Comparison of ENCODE assay signal across 17 cellular contexts in the genomic region with DNA sequence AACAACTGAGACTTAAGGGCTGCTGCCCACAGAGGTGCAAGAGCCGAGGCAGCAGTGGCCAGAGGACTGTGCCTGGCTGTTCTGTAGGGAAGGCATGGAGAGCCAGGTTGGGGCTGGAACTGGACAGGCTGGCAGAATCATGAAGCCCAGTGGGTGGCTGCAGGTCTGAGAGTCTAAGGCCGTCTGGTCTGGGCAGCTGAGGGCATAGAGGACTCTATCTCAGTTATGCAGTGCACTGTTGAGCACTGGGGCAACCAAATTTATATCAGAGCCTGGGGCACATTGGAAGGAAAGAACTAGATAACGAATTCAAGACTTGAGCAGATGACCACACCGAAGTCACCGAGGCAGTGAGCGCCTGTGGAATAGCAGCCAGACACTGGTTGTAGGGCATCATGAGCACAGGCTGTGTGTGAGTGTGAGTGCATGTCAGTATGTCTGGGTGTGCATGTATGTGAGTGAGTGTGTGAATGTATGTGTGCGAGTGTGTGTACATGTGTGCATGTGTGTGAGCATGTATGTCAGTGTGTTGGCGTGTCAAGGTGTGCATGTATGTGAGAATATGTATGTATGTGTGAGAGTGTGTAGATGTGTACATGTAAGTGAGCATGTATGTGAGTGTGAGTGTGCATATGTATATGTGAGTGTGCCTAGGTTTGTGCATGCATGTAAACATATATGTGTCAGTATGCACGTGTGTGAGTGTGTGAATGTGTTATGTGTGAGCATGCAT. TPM values are rescaled to one million over a fixed set of nuclear protein-coding genes. Genes with fewer than 3 reads are reported as not detected.
A peak's percentile ranks its signal among the peaks of the same experiment; 100 is the strongest.
DNase-seq lines count a peak whose midpoint lies in the region; ATAC-seq and TF ChIP-seq lines count a peak whose summit lies in the region.
"Had no signal": no experiment of that assay in that cellular context is flagged by ENCODE, and none has a peak within 500 bp of the region (broad histone marks: within the 10 kb centered on the region; RNA-seq: fewer than 3 reads in every experiment).

No MANE protein-coding gene starts in this region.

- 83 to 95% (median 88%) methylated on average over 9 of the region's 9 CpGs for WGBS in spleen, 5 donors

- peak overlapping the region in 6 of 8 donors; percentile 28 to 70 (median 55) for H3K27ac ChIP-seq in spleen
- H3K27ac ChIP-seq: 22Rv1, RWPE1 had no signal

- H3K4me1 Mint-ChIP-seq in activated CD8-positive, alpha-beta memory T cell treated with anti-CD3 and anti-CD28 coated beads, Interleukin-2, amount 10 ng/mL, durations not matched to agents 7 days and 5 days = peaks cover 38% of the 10 kb centered on the region
- peaks cover 36% of the 10 kb centered on the region for H3K4me1 Mint-ChIP-seq in activated T-helper 1 cell treated with anti-CD3 and anti-CD28 coated beads, Interleukin-12 subunit alpha, Interleukin-12 subunit beta, Interleukin-2, Interleukin-4 antibody, amounts not matched to agents 30 ng/mL and 10 ng/mL and 1 ng/mL, durations not matched to agents 14 hours and 24 hours and 36 hours (ENCODE audit: low read depth)
- peaks cover 8% of the 10 kb centered on the region for H3K4me1 Mint-ChIP-seq in CD14-positive monocyte

- peaks cover 0 to 40% (median 13%) of the 10 kb centered on the region in 6 donors for H3K4me1 ChIP-seq in spleen
- H3K4me1 ChIP-seq: HAP-1 had no signal

- H3K36me3 ChIP-seq in spleen = no peaks in the 10 kb centered on the region
- H3K36me3 ChIP-seq: HAP-1, heart left ventricle had no signal

- H3K9me3 ChIP-seq in spleen = no peaks in the 10 kb centered on the region
- H3K9me3 ChIP-seq: HAP-1, heart left ventricle had no signal

- DNase-seq in activated CD8-positive, alpha-beta memory T cell treated with anti-CD3 and anti-CD28 coated beads, Interleukin-2, amount 10 ng/mL, durations not matched to agents 7 days and 5 days = no peak
- no peak for DNase-seq in activated CD8-positive, alpha-beta memory T cell treated with anti-CD3 and anti-CD28 coated beads, Interleukin-2, amount 50 U/mL, for 48 hours
- DNase-seq in HUDEP-2 (lab: John Stamatoyannopoulos, UW; ENCODE audit: unreplicated experiment in 76 of 76) (peak in 63 of 76 experiments; percentile 7 to 72 (median 41)), spleen (no peak), midbrain (lab: John Stamatoyannopoulos, UW) (no peak), CD14-positive monocyte (ENCODE audit: low spot score) (no peak)
- no peak for DNase-seq in activated T-helper 1 cell treated with anti-CD3 and anti-CD28 coated beads, Interleukin-12 subunit alpha, Interleukin-12 subunit beta, Interleukin-2, Interleukin-4 antibody, amounts not matched to agents 30 ng/mL and 10 ng/mL and 1 ng/mL, durations not matched to agents 14 hours and 24 hours and 36 hours (ENCODE audit: low spot score)
- DNase-seq: cortex of kidney, NCI-H1048, NCI-H2107, NCI-H510A treated with DMSO at 0.1 percent for 48 hours had no signal

- TF ChIP-seq POLR2A in spleen (IDR thresholded peaks at IDR 0.05) = no peak

- peak; percentile 9 for ATAC-seq in activated CD8-positive, alpha-beta memory T cell treated with anti-CD3 and anti-CD28 coated beads, Interleukin-2, amount 10 ng/mL, durations not matched to agents 7 days and 5 days
- no peak for ATAC-seq in HG02571 (IDR thresholded peaks at IDR 0.05; ENCODE audit: unreplicated experiment)

- H3K4me3 ChIP-seq in spleen = no peak overlapping the region
- H3K4me3 ChIP-seq: HAP-1, heart left ventricle had no signal

- H3K27me3 ChIP-seq in spleen (replicated peaks in 1 of 7) = no peaks in the 10 kb centered on the region

- no peak for TF ChIP-seq CTCF in spleen (IDR thresholded peaks at IDR 0.05 in 8 of 11, conservative IDR thresholded peaks at IDR 0.05 in 3 of 11)
- TF ChIP-seq CTCF in CD14-positive monocyte (IDR thresholded peaks at IDR 0.05) = no peak

- CTCF ChIA-PET in activated CD8-positive, alpha-beta memory T cell treated with anti-CD3 and anti-CD28 coated beads, Interleukin-2, amount 10 ng/mL, durations not matched to agents 7 days and 5 days (lab: Charles Lee) = interaction anchor here (1.0 to 3.2 kb wide), 7 partner anchors 8 to 204 kb away, joined by 3 to 21 read pairs (median 3); a partner anchor contains a TSS

- peaks cover 19% of the 10 kb centered on the region for H3K36me3 Mint-ChIP-seq in activated CD8-positive, alpha-beta memory T cell treated with anti-CD3 and anti-CD28 coated beads, Interleukin-2, amount 10 ng/mL, durations not matched to agents 7 days and 5 days
- H3K36me3 Mint-ChIP-seq in activated T-helper 1 cell treated with anti-CD3 and anti-CD28 coated beads, Interleukin-12 subunit alpha, Interleukin-12 subunit beta, Interleukin-2, Interleukin-4 antibody, amounts not matched to agents 30 ng/mL and 10 ng/mL and 1 ng/mL, durations not matched to agents 14 hours and 24 hours and 36 hours (ENCODE audit: low read depth) = peaks cover 11% of the 10 kb centered on the region
- H3K36me3 Mint-ChIP-seq in CD14-positive monocyte = no peaks in the 10 kb centered on the region
- H3K36me3 Mint-ChIP-seq: brain had no signal

- intact Hi-C loops in activated T-helper 1 cell treated with anti-CD3 and anti-CD28 coated beads, Interleukin-12 subunit alpha, Interleukin-12 subunit beta, Interleukin-2, Interleukin-4 antibody, amounts not matched to agents 30 ng/mL and 10 ng/mL and 1 ng/mL, durations not matched to agents 14 hours and 24 hours and 36 hours (cut with micrococcal nuclease) = loop anchor here (1.0 kb wide), 1 partner anchor 7 kb away; no protein-coding TSS in a partner anchor
- intact Hi-C loops in spleen (cut with DNase I; ENCODE audit: low total_unique reads) = no loop called here
- intact Hi-C loops in CD14-positive monocyte (cut with micrococcal nuclease) = no loop called here

- no peak overlapping the region for H3K27ac Mint-ChIP-seq in activated CD8-positive, alpha-beta memory T cell treated with anti-CD3 and anti-CD28 coated beads, Interleukin-2, amount 10 ng/mL, durations not matched to agents 7 days and 5 days
- H3K27ac Mint-ChIP-seq in activated T-helper 1 cell treated with anti-CD3 and anti-CD28 coated beads, Interleukin-12 subunit alpha, Interleukin-12 subunit beta, Interleukin-2, Interleukin-4 antibody, amounts not matched to agents 30 ng/mL and 10 ng/mL and 1 ng/mL, durations not matched to agents 14 hours and 24 hours and 36 hours = no peak overlapping the region
- peak overlapping the region in 1 of 7 donors; percentile 8 for H3K27ac Mint-ChIP-seq in CD14-positive monocyte

- H3K4me3 Mint-ChIP-seq in activated CD8-positive, alpha-beta memory T cell treated with anti-CD3 and anti-CD28 coated beads, Interleukin-2, amount 10 ng/mL, durations not matched to agents 7 days and 5 days = no peak overlapping the region
- peak overlapping the region; percentile 29 for H3K4me3 Mint-ChIP-seq in activated T-helper 1 cell treated with anti-CD3 and anti-CD28 coated beads, Interleukin-12 subunit alpha, Interleukin-12 subunit beta, Interleukin-2, Interleukin-4 antibody, amounts not matched to agents 30 ng/mL and 10 ng/mL and 1 ng/mL, durations not matched to agents 14 hours and 24 hours and 36 hours
- H3K4me3 Mint-ChIP-seq in CD14-positive monocyte = no peak overlapping the region
- H3K4me3 Mint-ChIP-seq: brain had no signal

- H3K27me3 Mint-ChIP-seq in activated CD8-positive, alpha-beta memory T cell treated with anti-CD3 and anti-CD28 coated beads, Interleukin-2, amount 10 ng/mL, durations not matched to agents 7 days and 5 days = no peaks in the 10 kb centered on the region
- peaks cover 2% of the 10 kb centered on the region for H3K27me3 Mint-ChIP-seq in activated T-helper 1 cell treated with anti-CD3 and anti-CD28 coated beads, Interleukin-12 subunit alpha, Interleukin-12 subunit beta, Interleukin-2, Interleukin-4 antibody, amounts not matched to agents 30 ng/mL and 10 ng/mL and 1 ng/mL, durations not matched to agents 14 hours and 24 hours and 36 hours (ENCODE audit: insufficient read depth)
- H3K27me3 Mint-ChIP-seq in CD14-positive monocyte (ENCODE audit: low read depth in 3 of 3) = peaks cover 3 to 10% (median 4%) of the 10 kb centered on the region in 3 donors
- H3K27me3 Mint-ChIP-seq: brain had no signal

- peaks cover 9% of the 10 kb centered on the region for H3K9me3 Mint-ChIP-seq in activated CD8-positive, alpha-beta memory T cell treated with anti-CD3 and anti-CD28 coated beads, Interleukin-2, amount 10 ng/mL, durations not matched to agents 7 days and 5 days (ENCODE audit: low read depth)
- peaks cover 12% of the 10 kb centered on the region for H3K9me3 Mint-ChIP-seq in activated T-helper 1 cell treated with anti-CD3 and anti-CD28 coated beads, Interleukin-12 subunit alpha, Interleukin-12 subunit beta, Interleukin-2, Interleukin-4 antibody, amounts not matched to agents 30 ng/mL and 10 ng/mL and 1 ng/mL, durations not matched to agents 14 hours and 24 hours and 36 hours
- H3K9me3 Mint-ChIP-seq in CD14-positive monocyte = peaks cover 0 to 3% (median 0%) of the 10 kb centered on the region in 7 donors

RNA-seq across cellular contexts. Expression of a gene that starts 36.9 kb away (rescaled TPM):
- total RNA-seq in activated CD8-positive, alpha-beta memory T cell treated with anti-CD3 and anti-CD28 coated beads, Interleukin-2, amount 10 ng/mL, durations not matched to agents 7 days and 5 days = 10 to 100 TPM in 1 of 2 experiments, 1 to 10 TPM in 1; 4.7 to 16.0 TPM
- 1.1 and 1.8 TPM in 2 replicates for total RNA-seq in activated T-helper 1 cell treated with anti-CD3 and anti-CD28 coated beads, Interleukin-12 subunit alpha, Interleukin-12 subunit beta, Interleukin-2, Interleukin-4 antibody, amounts not matched to agents 30 ng/mL and 10 ng/mL and 1 ng/mL, durations not matched to agents 14 hours and 24 hours and 36 hours
- 1 to 10 TPM; 5.5 to 9.2 (median 7.5) TPM for total RNA-seq in spleen
- polyA plus RNA-seq in spleen = 1 to 10 TPM; 6.6 to 9.6 (median 6.8) TPM
- not detected for polyA plus RNA-seq in CD14-positive monocyte

Comparison
In these comparisons a context has a peak if more than half of its experiments do, and no peak if none do; other contexts are left out.
1. DNase-seq: peak in HUDEP-2 (63 of 76); none in activated CD8-positive, alpha-beta memory T cell treated with anti-CD3 and anti-CD28 coated beads, Interleukin-2, amount 10 ng/mL, durations not matched to agents 7 days and 5 days (single experiment), activated CD8-positive, alpha-beta memory T cell treated with anti-CD3 and anti-CD28 coated beads, Interleukin-2, amount 50 U/mL, for 48 hours (single experiment), activated T-helper 1 cell treated with anti-CD3 and anti-CD28 coated beads, Interleukin-12 subunit alpha, Interleukin-12 subunit beta, Interleukin-2, Interleukin-4 antibody, amounts not matched to agents 30 ng/mL and 10 ng/mL and 1 ng/mL, durations not matched to agents 14 hours and 24 hours and 36 hours (single experiment), spleen (single experiment), midbrain (single experiment) and CD14-positive monocyte (single experiment).